In genomic region chr12:131187602-131188001, GRCh38 we compare ENCODE assay signal across 9 cellular contexts.
"Had no signal": no experiment of that assay in that cellular context is flagged by ENCODE, and none has a peak within 500 bp of the region (broad histone marks: within the 10 kb centered on the region; RNA-seq: fewer than 3 reads in every experiment).

No MANE protein-coding gene starts in this region.

- H3K9me3 ChIP-seq: HAP-1 had no signal

- H3K4me1 Mint-ChIP-seq: IgD-negative memory B cell had no signal

- H2AFZ ChIP-seq: GM23248 had no signal

- H3K9ac ChIP-seq: GM23248 had no signal

- H3K4me3 Mint-ChIP-seq: HFFc6, IgD-negative memory B cell had no signal

- H3K4me1 ChIP-seq: HAP-1 had no signal

- H3K27me3 Mint-ChIP-seq: IgD-negative memory B cell had no signal

- DNase-seq: GM23248, GOT3, H7, HFFc6 had no signal

- H3K27ac Mint-ChIP-seq: HFFc6, IgD-negative memory B cell had no signal

- H3K4me3 ChIP-seq: GM23248, HAP-1 had no signal

- FAIRE-seq: HepG2 had no signal

- H3K27ac ChIP-seq: GM23248, HL-60 had no signal

- ATAC-seq: HCT116, HepG2 had no signal

- H3K36me3 Mint-ChIP-seq: IgD-negative memory B cell had no signal

- H3K36me3 ChIP-seq: HAP-1 had no signal
